In genomic region chr5:146213210-146213838, GRCh38 we compare ENCODE assay signal across 10 cellular contexts. TPM values are rescaled to one million over a fixed set of nuclear protein-coding genes. Genes with fewer than 3 reads are reported as not detected.
DNase-seq lines count a peak whose midpoint lies in the region; ATAC-seq and TF ChIP-seq lines count a peak whose summit lies in the region.
"Had no signal": no experiment of that assay in that cellular context is flagged by ENCODE, and none has a peak within 500 bp of the region (broad histone marks: within the 10 kb centered on the region; RNA-seq: fewer than 3 reads in every experiment).

No MANE protein-coding gene starts in this region.

- TF ChIP-seq CTCF in nephron progenitor cell (IDR thresholded peaks at IDR 0.05), result no peak
- TF ChIP-seq CTCF in uterus (IDR thresholded peaks at IDR 0.05), result no peak

- H3K4me1 ChIP-seq in uterus, result peaks cover 0 to 6% of the 10 kb centered on the region in 2 donors

- no peak overlapping the region for H3K27ac ChIP-seq in uterus

- ATAC-seq in HG03039 (IDR thresholded peaks at IDR 0.05; ENCODE audit: unreplicated experiment), result no peak

- H3K27me3 ChIP-seq in uterus, result no peaks in the 10 kb centered on the region

- no peaks in the 10 kb centered on the region for H3K9me3 ChIP-seq in uterus

- TF ChIP-seq POLR2A in uterus (IDR thresholded peaks at IDR 0.05), result no peak

- H3K4me3 ChIP-seq in uterus, result no peak overlapping the region

- no peak overlapping the region for H3K4me3 Mint-ChIP-seq in nephron progenitor cell

- H3K27ac Mint-ChIP-seq in nephron progenitor cell, result peak overlapping the region; percentile 82

- peaks cover 2% of the 10 kb centered on the region for H3K27me3 Mint-ChIP-seq in nephron progenitor cell (ENCODE audit: low read depth, poor library complexity)
- H3K27me3 Mint-ChIP-seq: naive B cell had no signal

- intact Hi-C loops in uterus (cut with DNase I; ENCODE audit: low total_unique reads), result no loop called here

- peak; percentile 15 to 23 for DNase-seq in SHP77 (lab: John Stamatoyannopoulos, UW)
- DNase-seq in SHP77 treated with DMSO at 0.1 percent for 48 hours (lab: John Stamatoyannopoulos, UW), result no peak
- peak; percentile 13 for DNase-seq in NCI-H510A (lab: John Stamatoyannopoulos, UW)
- DNase-seq in cerebellar cortex (ENCODE audit: low spot score), result peak; percentile 10
- no peak for DNase-seq in nephron progenitor cell
- no peak for DNase-seq in uterus
- DNase-seq in islet precursor cell, result no peak
- DNase-seq: naive B cell; stimulated activated CD4-positive, alpha-beta T cell treated with anti-CD3 and anti-CD28 coated beads, Interleukin-2, amount 100 ng/mL, for 48 hours had no signal

- peaks cover 8% of the 10 kb centered on the region for H3K4me1 Mint-ChIP-seq in nephron progenitor cell

- H3K36me3 Mint-ChIP-seq in nephron progenitor cell (ENCODE audit: low read depth), result peaks cover 17% of the 10 kb centered on the region
- H3K36me3 Mint-ChIP-seq: naive B cell had no signal

- H3K36me3 ChIP-seq in uterus, result no peaks in the 10 kb centered on the region

- H3K9me3 Mint-ChIP-seq in nephron progenitor cell, result peaks cover 4% of the 10 kb centered on the region
- H3K9me3 Mint-ChIP-seq: naive B cell had no signal

RNA-seq across cellular contexts. Expression of gene RBM27, which starts 9.9 kb away (rescaled TPM):
- 10 to 100 TPM; 18.8 to 53.9 (median 29.6) TPM for total RNA-seq in uterus

RNA-seq across cellular contexts. Expression of gene LARS1, which starts 30.9 kb away (rescaled TPM):
- 100 to 1,000 TPM in 2 of 4 donors, 10 to 100 TPM in 2; 69.1 to 153 (median 101) TPM for total RNA-seq in uterus

Comparison
In these comparisons a context has a peak if more than half of its experiments do, and no peak if none do; other contexts are left out.
1. DNase-seq: peak in SHP77 (2 of 2), NCI-H510A (single experiment) and cerebellar cortex (single experiment); none in SHP77 treated with DMSO at 0.1 percent for 48 hours (single experiment), nephron progenitor cell (single experiment), uterus (0 of 2) and islet precursor cell (single experiment).